Comparison of ENCODE assay signal across 8 cellular contexts in the genomic region with DNA sequence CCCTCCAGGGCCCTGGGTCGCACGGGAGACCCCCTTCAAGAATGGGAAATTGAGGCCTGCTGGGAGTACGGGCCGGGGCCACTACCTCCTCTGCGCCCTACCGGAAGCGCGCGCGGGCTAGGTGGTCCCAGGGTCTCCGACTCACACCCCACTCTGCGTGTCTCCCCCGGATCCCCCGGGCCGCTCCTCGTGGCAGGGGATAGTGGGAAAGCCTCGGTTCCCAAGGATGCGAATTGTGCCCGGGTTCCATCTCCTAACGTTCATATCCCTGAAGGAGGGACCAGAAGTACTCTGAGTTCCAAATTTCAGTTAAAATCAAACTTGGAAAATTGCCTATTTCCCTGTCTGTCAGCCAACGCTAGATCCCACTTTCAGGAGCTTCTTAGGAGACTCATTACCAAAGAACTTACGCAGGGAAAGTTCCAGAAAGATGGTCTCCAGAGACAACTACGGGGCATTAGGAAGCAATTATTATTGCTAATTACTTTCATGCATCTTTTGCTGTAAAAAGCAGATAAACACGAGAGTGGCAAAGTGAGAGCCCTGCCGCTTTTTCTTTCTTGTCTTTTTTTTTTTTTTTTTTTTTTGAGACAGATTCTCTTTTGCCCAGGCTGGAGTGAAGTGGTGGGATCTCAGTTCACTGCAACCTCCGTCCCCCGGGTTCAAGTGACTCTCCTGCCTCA.
DNase-seq lines count a peak whose midpoint lies in the region; ATAC-seq and TF ChIP-seq lines count a peak whose summit lies in the region.

No MANE protein-coding gene starts in this region.

- POLR2A ChIA-PET in HEK293 (lab: Yijun Ruan, JAX) = interaction anchor here (0.7 to 3.8 kb wide), 5 partner anchors 20 to 143 kb away, joined by 3 to 37 read pairs (median 10); a partner anchor contains a TSS

- peak; percentile 1 for ATAC-seq in stimulated activated naive CD8-positive, alpha-beta T cell treated with anti-CD3 and anti-CD28 coated beads, Interleukin-15, Interleukin-2, amounts not matched to agents 100 U/mL and 50 U/mL, for 24 hours

- H3K4me1 ChIP-seq in HEK293 (ENCODE audit: control insufficient read depth, insufficient read depth, low read length) = peaks cover 4% of the 10 kb centered on the region; the same call in 1 of the 2 replicates

- H3K4me3 ChIP-seq in GM08714 (ENCODE audit: low read length) (peak overlapping the region; percentile 90), HEK293 (ENCODE audit: low read depth, low read length) (peak overlapping the region; percentile 86)

- peak; percentile 40 for DNase-seq in hepatic stellate cell (ENCODE audit: low spot score)
- DNase-seq in stimulated activated naive CD8-positive, alpha-beta T cell treated with anti-CD3 and anti-CD28 coated beads, Interleukin-15, Interleukin-2, amounts not matched to agents 100 U/mL and 50 U/mL, for 24 hours = no peak
- DNase-seq in NOMO-1 (lab: John Stamatoyannopoulos, UW; ENCODE audit: unreplicated experiment in 2 of 2) = no peak
- no peak for DNase-seq in globus pallidus (ENCODE audit: low spot score)
- DNase-seq in AML-193 (lab: John Stamatoyannopoulos, UW) = no peak

- TF ChIP-seq CTCF in HEK293 (tag by site-specific recombination; IDR thresholded peaks at IDR 0.05) (no peak), VCaP (conservative IDR thresholded peaks at IDR 0.05) (no peak)

- CTCF ChIA-PET in HEK293 (lab: Yijun Ruan, JAX) = interaction anchor here (0.7 to 8.6 kb wide), 9 partner anchors 9 to 1217 kb away, joined by 3 to 75 read pairs (median 5); a partner anchor contains a TSS

- H3K9me3 ChIP-seq in HEK293 (ENCODE audit: control insufficient read depth, insufficient read depth, low read depth, low read length) = no peaks in the 10 kb centered on the region

- H3K36me3 ChIP-seq in HEK293 (ENCODE audit: control insufficient read depth in 2 of 2, insufficient read depth in 1 of 2, low read length in 2 of 2) = peaks cover 0 to 28% of the 10 kb centered on the region in 2 experiments; a peak in 2 of 3 replicates

- H3K27ac ChIP-seq in HEK293 (ENCODE audit: extremely low read depth, low read depth, low read length) = peak overlapping the region; percentile 66; the same call in 1 of the 2 replicates
- peak overlapping the region; percentile 70; the same call in 1 of the 2 replicates for H3K27ac ChIP-seq in VCaP

TF ChIP-seq in HEK293, 187 proteins besides CTCF, POLR2A, EP300 and RAD21 (continues in another document):
- no peak for TF ChIP-seq ZNF155 (tag by site-specific recombination; IDR thresholded peaks at IDR 0.05)
- TF ChIP-seq, protein P1, sequence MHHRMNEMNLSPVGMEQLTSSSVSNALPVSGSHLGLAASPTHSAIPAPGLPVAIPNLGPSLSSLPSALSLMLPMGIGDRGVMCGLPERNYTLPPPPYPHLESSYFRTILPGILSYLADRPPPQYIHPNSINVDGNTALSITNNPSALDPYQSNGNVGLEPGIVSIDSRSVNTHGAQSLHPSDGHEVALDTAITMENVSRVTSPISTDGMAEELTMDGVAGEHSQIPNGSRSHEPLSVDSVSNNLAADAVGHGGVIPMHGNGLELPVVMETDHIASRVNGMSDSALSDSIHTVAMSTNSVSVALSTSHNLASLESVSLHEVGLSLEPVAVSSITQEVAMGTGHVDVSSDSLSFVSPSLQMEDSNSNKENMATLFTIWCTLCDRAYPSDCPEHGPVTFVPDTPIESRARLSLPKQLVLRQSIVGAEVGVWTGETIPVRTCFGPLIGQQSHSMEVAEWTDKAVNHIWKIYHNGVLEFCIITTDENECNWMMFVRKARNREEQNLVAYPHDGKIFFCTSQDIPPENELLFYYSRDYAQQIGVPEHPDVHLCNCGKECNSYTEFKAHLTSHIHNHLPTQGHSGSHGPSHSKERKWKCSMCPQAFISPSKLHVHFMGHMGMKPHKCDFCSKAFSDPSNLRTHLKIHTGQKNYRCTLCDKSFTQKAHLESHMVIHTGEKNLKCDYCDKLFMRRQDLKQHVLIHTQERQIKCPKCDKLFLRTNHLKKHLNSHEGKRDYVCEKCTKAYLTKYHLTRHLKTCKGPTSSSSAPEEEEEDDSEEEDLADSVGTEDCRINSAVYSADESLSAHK (tag by site-specific recombination; IDR thresholded peaks at IDR 0.05) = no peak
- TF ChIP-seq ZNF626 (tag by site-specific recombination; IDR thresholded peaks at IDR 0.05) = no peak
- no peak for TF ChIP-seq ZNF629 (tag by site-specific recombination; IDR thresholded peaks at IDR 0.05)
- no peak for TF ChIP-seq ZSCAN30 (tag by site-specific recombination; IDR thresholded peaks at IDR 0.05)
- no peak for TF ChIP-seq ZNF623 (tag by site-specific recombination; IDR thresholded peaks at IDR 0.05)
- TF ChIP-seq, protein P2, sequence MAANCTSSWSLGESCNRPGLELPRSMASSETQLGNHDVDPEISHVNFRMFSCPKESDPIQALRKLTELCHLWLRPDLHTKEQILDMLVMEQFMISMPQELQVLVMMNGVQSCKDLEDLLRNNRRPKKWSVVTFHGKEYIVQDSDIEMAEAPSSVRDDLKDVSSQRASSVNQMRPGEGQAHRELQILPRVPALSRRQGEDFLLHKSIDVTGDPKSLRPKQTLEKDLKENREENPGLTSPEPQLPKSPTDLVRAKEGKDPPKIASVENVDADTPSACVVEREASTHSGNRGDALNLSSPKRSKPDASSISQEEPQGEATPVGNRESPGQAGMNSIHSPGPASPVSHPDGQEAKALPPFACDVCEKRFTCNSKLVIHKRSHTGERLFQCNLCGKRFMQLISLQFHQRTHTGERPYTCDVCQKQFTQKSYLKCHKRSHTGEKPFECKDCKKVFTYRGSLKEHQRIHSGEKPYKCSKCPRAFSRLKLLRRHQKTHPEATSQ (tag by site-specific recombination; IDR thresholded peaks at IDR 0.05) = no peak
- no peak for TF ChIP-seq ZNF785 (tag by site-specific recombination; IDR thresholded peaks at IDR 0.05)
- no peak for TF ChIP-seq ZNF654 (tag by site-specific recombination; IDR thresholded peaks at IDR 0.05; ENCODE audit: low read depth)
- TF ChIP-seq, protein P3, sequence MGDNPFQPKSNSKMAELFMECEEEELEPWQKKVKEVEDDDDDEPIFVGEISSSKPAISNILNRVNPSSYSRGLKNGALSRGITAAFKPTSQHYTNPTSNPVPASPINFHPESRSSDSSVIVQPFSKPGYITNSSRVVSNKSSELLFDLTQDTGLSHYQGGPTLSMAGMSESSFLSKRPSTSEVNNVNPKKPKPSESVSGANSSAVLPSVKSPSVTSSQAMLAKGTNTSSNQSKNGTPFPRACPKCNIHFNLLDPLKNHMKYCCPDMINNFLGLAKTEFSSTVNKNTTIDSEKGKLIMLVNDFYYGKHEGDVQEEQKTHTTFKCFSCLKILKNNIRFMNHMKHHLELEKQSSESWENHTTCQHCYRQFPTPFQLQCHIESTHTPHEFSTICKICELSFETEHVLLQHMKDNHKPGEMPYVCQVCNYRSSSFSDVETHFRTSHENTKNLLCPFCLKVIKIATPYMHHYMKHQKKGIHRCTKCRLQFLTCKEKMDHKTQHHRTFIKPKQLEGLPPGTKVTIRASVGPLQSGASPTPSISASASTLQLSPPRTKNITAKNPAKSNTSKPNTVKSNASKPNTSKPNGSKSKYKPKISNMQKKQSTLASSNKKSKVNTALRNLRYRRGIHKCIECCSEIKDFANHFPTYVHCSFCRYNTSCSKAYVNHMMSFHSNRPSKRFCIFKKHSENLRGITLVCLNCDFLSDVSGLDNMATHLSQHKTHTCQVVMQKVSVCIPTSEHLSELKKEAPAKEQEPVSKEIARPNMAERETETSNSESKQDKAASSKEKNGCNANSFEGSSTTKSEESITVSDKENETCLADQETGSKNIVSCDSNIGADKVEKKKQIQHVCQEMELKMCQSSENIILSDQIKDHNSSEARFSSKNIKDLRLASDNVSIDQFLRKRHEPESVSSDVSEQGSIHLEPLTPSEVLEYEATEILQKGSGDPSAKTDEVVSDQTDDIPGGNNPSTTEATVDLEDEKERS (tag by site-specific recombination; IDR thresholded peaks at IDR 0.05) = no peak
- no peak for TF ChIP-seq KLF7 (tag by site-specific recombination; IDR thresholded peaks at IDR 0.05; ENCODE audit: borderline replicate concordance)
- TF ChIP-seq KLF16 (tag by site-specific recombination; IDR thresholded peaks at IDR 0.05) = no peak
- TF ChIP-seq PRDM1 (tag by site-specific recombination; IDR thresholded peaks at IDR 0.05) = peak; percentile 58
- TF ChIP-seq GLIS2 (tag by site-specific recombination; IDR thresholded peaks at IDR 0.05) = peak; percentile 50
- TF ChIP-seq, protein P4, sequence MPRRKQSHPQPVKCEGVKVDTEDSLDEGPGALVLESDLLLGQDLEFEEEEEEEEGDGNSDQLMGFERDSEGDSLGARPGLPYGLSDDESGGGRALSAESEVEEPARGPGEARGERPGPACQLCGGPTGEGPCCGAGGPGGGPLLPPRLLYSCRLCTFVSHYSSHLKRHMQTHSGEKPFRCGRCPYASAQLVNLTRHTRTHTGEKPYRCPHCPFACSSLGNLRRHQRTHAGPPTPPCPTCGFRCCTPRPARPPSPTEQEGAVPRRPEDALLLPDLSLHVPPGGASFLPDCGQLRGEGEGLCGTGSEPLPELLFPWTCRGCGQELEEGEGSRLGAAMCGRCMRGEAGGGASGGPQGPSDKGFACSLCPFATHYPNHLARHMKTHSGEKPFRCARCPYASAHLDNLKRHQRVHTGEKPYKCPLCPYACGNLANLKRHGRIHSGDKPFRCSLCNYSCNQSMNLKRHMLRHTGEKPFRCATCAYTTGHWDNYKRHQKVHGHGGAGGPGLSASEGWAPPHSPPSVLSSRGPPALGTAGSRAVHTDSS (tag by site-specific recombination; IDR thresholded peaks at IDR 0.05) = no peak
- TF ChIP-seq, protein P5, sequence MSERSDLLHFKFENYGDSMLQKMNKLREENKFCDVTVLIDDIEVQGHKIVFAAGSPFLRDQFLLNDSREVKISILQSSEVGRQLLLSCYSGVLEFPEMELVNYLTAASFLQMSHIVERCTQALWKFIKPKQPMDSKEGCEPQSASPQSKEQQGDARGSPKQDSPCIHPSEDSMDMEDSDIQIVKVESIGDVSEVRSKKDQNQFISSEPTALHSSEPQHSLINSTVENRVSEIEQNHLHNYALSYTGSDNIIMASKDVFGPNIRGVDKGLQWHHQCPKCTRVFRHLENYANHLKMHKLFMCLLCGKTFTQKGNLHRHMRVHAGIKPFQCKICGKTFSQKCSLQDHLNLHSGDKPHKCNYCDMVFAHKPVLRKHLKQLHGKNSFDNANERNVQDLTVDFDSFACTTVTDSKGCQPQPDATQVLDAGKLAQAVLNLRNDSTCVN (tag by site-specific recombination; optimal IDR thresholded peaks at IDR 0.05) = no peak
- no peak for TF ChIP-seq ZNF426 (tag by site-specific recombination; IDR thresholded peaks at IDR 0.05)
- TF ChIP-seq, protein P6, sequence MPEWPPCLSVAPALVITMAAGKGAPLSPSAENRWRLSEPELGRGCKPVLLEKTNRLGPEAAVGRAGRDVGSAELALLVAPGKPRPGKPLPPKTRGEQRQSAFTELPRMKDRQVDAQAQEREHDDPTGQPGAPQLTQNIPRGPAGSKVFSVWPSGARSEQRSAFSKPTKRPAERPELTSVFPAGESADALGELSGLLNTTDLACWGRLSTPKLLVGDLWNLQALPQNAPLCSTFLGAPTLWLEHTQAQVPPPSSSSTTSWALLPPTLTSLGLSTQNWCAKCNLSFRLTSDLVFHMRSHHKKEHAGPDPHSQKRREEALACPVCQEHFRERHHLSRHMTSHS (tag by site-specific recombination; IDR thresholded peaks at IDR 0.05) = no peak
